In the genomic region with DNA sequence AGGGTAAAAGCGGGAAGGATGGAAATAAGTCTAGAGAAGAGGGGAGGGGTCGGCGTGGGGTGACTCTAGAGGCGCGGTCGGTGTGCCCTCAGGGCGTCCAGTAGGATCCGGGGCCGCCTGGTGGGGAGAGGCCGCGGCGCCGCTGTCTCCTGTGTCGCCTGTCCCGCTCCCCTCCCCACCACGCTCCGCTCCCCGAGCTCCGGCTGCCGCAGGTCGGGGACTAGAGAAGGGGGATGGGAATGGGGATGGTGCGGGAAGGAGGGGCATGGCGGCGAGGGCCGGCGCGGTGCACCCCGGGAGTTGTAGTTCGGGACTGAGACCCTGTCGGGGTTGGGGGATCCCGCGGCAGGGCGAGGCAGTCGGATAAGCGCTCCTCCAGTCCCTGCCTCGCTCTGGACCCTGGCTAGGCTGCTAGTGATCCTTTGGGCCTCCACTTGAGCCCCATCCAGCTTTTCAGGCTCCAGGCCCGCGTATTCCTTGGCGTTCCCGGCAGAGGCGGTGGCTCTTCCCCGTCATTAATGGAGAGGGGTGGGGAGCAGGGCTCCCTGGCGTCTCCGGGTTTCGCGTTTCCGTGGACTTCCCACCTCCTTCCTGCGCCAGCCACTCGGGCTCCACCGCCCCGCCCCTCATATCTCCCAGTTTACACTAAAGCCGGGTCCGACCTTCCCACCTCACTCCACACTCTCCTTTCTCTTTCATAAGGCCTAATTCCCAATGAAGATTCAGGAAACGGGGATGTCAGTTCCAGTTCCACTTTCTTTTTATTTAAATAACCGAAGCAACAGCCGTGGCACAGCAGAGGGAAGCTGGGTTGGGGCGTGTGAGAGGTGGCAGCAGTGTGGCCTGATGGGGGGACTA, we compare ENCODE assay signal across 1 cellular context.
TF ChIP-seq lines count a peak whose summit lies in the region.

A gene with protein sequence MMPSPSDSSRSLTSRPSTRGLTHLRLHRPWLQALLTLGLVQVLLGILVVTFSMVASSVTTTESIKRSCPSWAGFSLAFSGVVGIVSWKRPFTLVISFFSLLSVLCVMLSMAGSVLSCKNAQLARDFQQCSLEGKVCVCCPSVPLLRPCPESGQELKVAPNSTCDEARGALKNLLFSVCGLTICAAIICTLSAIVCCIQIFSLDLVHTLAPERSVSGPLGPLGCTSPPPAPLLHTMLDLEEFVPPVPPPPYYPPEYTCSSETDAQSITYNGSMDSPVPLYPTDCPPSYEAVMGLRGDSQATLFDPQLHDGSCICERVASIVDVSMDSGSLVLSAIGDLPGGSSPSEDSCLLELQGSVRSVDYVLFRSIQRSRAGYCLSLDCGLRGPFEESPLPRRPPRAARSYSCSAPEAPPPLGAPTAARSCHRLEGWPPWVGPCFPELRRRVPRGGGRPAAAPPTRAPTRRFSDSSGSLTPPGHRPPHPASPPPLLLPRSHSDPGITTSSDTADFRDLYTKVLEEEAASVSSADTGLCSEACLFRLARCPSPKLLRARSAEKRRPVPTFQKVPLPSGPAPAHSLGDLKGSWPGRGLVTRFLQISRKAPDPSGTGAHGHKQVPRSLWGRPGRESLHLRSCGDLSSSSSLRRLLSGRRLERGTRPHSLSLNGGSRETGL (minus strand): TSS at position 241 of the 858 bp plus-strand sequence. CDS start 606 bp downstream, outside the sequence.

TF ChIP-seq in HepG2, 621 proteins besides CTCF, POLR2A, EP300 and RAD21 (continued from another document and continues in another):
- TF ChIP-seq, protein P1, sequence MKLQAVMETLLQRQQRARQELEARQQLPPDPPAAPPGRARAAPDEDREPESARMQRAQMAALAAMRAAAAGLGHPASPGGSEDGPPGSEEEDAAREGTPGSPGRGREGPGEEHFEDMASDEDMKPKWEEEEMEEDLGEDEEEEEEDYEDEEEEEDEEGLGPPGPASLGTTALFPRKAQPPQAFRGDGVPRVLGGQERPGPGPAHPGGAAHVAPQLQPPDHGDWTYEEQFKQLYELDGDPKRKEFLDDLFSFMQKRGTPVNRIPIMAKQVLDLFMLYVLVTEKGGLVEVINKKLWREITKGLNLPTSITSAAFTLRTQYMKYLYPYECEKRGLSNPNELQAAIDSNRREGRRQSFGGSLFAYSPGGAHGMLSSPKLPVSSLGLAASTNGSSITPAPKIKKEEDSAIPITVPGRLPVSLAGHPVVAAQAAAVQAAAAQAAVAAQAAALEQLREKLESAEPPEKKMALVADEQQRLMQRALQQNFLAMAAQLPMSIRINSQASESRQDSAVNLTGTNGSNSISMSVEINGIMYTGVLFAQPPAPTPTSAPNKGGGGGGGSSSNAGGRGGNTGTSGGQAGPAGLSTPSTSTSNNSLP (IDR thresholded peaks at IDR 0.05; ENCODE audit: low read depth, low read length) = no peak
- peak; percentile 95 for TF ChIP-seq ZNF143 (CRISPR knock-in tag; IDR thresholded peaks at IDR 0.05)
- TF ChIP-seq ZNF724P (CRISPR knock-in tag; IDR thresholded peaks at IDR 0.05; ENCODE audit: borderline replicate concordance) = no peak
- no peak for TF ChIP-seq ZBTB20 (CRISPR knock-in tag; IDR thresholded peaks at IDR 0.05; ENCODE audit: borderline replicate concordance, low read depth)
- no peak for TF ChIP-seq SNAI1 (CRISPR knock-in tag; IDR thresholded peaks at IDR 0.05; ENCODE audit: borderline replicate concordance)
- TF ChIP-seq SMAD1 (CRISPR knock-in tag; IDR thresholded peaks at IDR 0.05; ENCODE audit: borderline replicate concordance, low read depth) = peak; percentile 67; the same call in 1 of the 2 replicates
- TF ChIP-seq ZNF552 (CRISPR knock-in tag; IDR thresholded peaks at IDR 0.05; ENCODE audit: borderline replicate concordance) = no peak
- no peak for TF ChIP-seq MATR3 (CRISPR knock-in tag; IDR thresholded peaks at IDR 0.05)
- no peak for TF ChIP-seq ATAD3A (CRISPR knock-in tag; IDR thresholded peaks at IDR 0.05)
- TF ChIP-seq CREB3 (CRISPR knock-in tag; IDR thresholded peaks at IDR 0.05) = no peak
- TF ChIP-seq, protein P2, sequence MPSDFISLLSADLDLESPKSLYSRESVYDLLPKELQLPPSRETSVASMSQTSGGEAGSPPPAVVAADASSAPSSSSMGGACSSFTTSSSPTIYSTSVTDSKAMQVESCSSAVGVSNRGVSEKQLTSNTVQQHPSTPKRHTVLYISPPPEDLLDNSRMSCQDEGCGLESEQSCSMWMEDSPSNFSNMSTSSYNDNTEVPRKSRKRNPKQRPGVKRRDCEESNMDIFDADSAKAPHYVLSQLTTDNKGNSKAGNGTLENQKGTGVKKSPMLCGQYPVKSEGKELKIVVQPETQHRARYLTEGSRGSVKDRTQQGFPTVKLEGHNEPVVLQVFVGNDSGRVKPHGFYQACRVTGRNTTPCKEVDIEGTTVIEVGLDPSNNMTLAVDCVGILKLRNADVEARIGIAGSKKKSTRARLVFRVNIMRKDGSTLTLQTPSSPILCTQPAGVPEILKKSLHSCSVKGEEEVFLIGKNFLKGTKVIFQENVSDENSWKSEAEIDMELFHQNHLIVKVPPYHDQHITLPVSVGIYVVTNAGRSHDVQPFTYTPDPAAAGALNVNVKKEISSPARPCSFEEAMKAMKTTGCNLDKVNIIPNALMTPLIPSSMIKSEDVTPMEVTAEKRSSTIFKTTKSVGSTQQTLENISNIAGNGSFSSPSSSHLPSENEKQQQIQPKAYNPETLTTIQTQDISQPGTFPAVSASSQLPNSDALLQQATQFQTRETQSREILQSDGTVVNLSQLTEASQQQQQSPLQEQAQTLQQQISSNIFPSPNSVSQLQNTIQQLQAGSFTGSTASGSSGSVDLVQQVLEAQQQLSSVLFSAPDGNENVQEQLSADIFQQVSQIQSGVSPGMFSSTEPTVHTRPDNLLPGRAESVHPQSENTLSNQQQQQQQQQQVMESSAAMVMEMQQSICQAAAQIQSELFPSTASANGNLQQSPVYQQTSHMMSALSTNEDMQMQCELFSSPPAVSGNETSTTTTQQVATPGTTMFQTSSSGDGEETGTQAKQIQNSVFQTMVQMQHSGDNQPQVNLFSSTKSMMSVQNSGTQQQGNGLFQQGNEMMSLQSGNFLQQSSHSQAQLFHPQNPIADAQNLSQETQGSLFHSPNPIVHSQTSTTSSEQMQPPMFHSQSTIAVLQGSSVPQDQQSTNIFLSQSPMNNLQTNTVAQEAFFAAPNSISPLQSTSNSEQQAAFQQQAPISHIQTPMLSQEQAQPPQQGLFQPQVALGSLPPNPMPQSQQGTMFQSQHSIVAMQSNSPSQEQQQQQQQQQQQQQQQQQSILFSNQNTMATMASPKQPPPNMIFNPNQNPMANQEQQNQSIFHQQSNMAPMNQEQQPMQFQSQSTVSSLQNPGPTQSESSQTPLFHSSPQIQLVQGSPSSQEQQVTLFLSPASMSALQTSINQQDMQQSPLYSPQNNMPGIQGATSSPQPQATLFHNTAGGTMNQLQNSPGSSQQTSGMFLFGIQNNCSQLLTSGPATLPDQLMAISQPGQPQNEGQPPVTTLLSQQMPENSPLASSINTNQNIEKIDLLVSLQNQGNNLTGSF (CRISPR knock-in tag; IDR thresholded peaks at IDR 0.05) = 0 out of 2 replicates have a peak, but pooled peaks have one; percentile 56
- peak; percentile 24 for TF ChIP-seq TAF15 (IDR thresholded peaks at IDR 0.05; ENCODE audit: low read depth, low read length, poor library complexity, severe bottlenecking)
- no peak for TF ChIP-seq ZMAT3 (CRISPR knock-in tag; conservative IDR thresholded peaks at IDR 0.05)
- no peak; the same call in 1 of the 2 replicates for TF ChIP-seq FOSL2 (CRISPR knock-in tag; IDR thresholded peaks at IDR 0.05)
- no peak for TF ChIP-seq ZEB1 (IDR thresholded peaks at IDR 0.05; ENCODE audit: insufficient replicate concordance, low read depth)
- peak; percentile 66 for TF ChIP-seq MED1 (CRISPR knock-in tag; IDR thresholded peaks at IDR 0.05)
- TF ChIP-seq SALL1 (CRISPR knock-in tag; IDR thresholded peaks at IDR 0.05) = peak; percentile 67; the same call in 1 of the 2 replicates
- 0 out of 2 replicates have a peak, but pooled peaks have one; percentile 37 for TF ChIP-seq TOPORS (CRISPR knock-in tag; IDR thresholded peaks at IDR 0.05)
- TF ChIP-seq ZNF441 (CRISPR knock-in tag; IDR thresholded peaks at IDR 0.05; ENCODE audit: borderline replicate concordance) = no peak
- 0 out of 2 replicates have a peak, but pooled peaks have one; percentile 56 for TF ChIP-seq ZBTB10 (CRISPR knock-in tag; IDR thresholded peaks at IDR 0.05; ENCODE audit: borderline replicate concordance)
- TF ChIP-seq, protein P3, sequence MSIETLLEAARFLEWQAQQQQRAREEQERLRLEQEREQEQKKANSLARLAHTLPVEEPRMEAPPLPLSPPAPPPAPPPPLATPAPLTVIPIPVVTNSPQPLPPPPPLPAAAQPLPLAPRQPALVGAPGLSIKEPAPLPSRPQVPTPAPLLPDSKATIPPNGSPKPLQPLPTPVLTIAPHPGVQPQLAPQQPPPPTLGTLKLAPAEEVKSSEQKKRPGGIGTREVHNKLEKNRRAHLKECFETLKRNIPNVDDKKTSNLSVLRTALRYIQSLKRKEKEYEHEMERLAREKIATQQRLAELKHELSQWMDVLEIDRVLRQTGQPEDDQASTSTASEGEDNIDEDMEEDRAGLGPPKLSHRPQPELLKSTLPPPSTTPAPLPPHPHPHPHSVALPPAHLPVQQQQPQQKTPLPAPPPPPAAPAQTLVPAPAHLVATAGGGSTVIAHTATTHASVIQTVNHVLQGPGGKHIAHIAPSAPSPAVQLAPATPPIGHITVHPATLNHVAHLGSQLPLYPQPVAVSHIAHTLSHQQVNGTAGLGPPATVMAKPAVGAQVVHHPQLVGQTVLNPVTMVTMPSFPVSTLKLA (IDR thresholded peaks at IDR 0.05) = peak; percentile 20; the same call in 1 of the 2 replicates
- TF ChIP-seq, protein P4, sequence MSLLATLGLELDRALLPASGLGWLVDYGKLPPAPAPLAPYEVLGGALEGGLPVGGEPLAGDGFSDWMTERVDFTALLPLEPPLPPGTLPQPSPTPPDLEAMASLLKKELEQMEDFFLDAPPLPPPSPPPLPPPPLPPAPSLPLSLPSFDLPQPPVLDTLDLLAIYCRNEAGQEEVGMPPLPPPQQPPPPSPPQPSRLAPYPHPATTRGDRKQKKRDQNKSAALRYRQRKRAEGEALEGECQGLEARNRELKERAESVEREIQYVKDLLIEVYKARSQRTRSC (CRISPR knock-in tag; IDR thresholded peaks at IDR 0.05; ENCODE audit: low read depth) = no peak
- no peak for TF ChIP-seq SOX5 (CRISPR knock-in tag; IDR thresholded peaks at IDR 0.05; ENCODE audit: borderline replicate concordance)
- TF ChIP-seq ZNF713 (CRISPR knock-in tag; IDR thresholded peaks at IDR 0.05) = no peak
- no peak for TF ChIP-seq HMGA1 (CRISPR knock-in tag; conservative IDR thresholded peaks at IDR 0.05)
- TF ChIP-seq CENPT (CRISPR knock-in tag; IDR thresholded peaks at IDR 0.05; ENCODE audit: low read depth) = no peak
- peak; percentile 81 for TF ChIP-seq BRD4 (CRISPR knock-in tag; IDR thresholded peaks at IDR 0.05)
- TF ChIP-seq HNRNPL (IDR thresholded peaks at IDR 0.05; ENCODE audit: low read depth, low read length) = no peak
- no peak for TF ChIP-seq DR1 (CRISPR knock-in tag; IDR thresholded peaks at IDR 0.05)
- TF ChIP-seq MTF1 (CRISPR knock-in tag; IDR thresholded peaks at IDR 0.05) = no peak
- TF ChIP-seq SIX4 (CRISPR knock-in tag; IDR thresholded peaks at IDR 0.05) = peak; percentile 20; the same call in 1 of the 2 replicates
- TF ChIP-seq ZFAT (CRISPR knock-in tag; conservative IDR thresholded peaks at IDR 0.05) = no peak
- peak; percentile 69 for TF ChIP-seq DMAP1 (CRISPR knock-in tag; IDR thresholded peaks at IDR 0.05)
- no peak for TF ChIP-seq ZBTB8A (CRISPR knock-in tag; IDR thresholded peaks at IDR 0.05; ENCODE audit: borderline replicate concordance, low read depth)
- TF ChIP-seq KDM3A (CRISPR knock-in tag; IDR thresholded peaks at IDR 0.05; ENCODE audit: low read depth) = no peak
- TF ChIP-seq JUND (CRISPR knock-in tag; IDR thresholded peaks at IDR 0.05) = no peak
- peak; percentile 34 for TF ChIP-seq AGO1 (IDR thresholded peaks at IDR 0.05; ENCODE audit: low read depth, low read length, poor library complexity, severe bottlenecking)
- TF ChIP-seq, protein P5, sequence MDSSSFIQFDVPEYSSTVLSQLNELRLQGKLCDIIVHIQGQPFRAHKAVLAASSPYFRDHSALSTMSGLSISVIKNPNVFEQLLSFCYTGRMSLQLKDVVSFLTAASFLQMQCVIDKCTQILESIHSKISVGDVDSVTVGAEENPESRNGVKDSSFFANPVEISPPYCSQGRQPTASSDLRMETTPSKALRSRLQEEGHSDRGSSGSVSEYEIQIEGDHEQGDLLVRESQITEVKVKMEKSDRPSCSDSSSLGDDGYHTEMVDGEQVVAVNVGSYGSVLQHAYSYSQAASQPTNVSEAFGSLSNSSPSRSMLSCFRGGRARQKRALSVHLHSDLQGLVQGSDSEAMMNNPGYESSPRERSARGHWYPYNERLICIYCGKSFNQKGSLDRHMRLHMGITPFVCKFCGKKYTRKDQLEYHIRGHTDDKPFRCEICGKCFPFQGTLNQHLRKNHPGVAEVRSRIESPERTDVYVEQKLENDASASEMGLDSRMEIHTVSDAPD (CRISPR knock-in tag; IDR thresholded peaks at IDR 0.05) = no peak
- no peak for TF ChIP-seq ZBTB44 (CRISPR knock-in tag; IDR thresholded peaks at IDR 0.05)
- TF ChIP-seq ZNF562 (CRISPR knock-in tag; IDR thresholded peaks at IDR 0.05; ENCODE audit: borderline replicate concordance) = no peak
